In genomic region chr12:46209165-46209564, GRCh38 we compare ENCODE assay signal across 10 cellular contexts. TPM values are rescaled to one million over a fixed set of nuclear protein-coding genes. Genes with fewer than 3 reads are reported as not detected.
A peak's percentile ranks its signal among the peaks of the same experiment; 100 is the strongest.
DNase-seq lines count a peak whose midpoint lies in the region; ATAC-seq and TF ChIP-seq lines count a peak whose summit lies in the region.
"Had no signal": no experiment of that assay in that cellular context is flagged by ENCODE, and none has a peak within 500 bp of the region (broad histone marks: within the 10 kb centered on the region; RNA-seq: fewer than 3 reads in every experiment).

No MANE protein-coding gene starts in this region.

- peaks cover 6% of the 10 kb centered on the region in 2 experiments; a peak in 3 of 4 replicates for H3K4me1 ChIP-seq in SK-N-SH (ENCODE audit: control insufficient read depth in 1 of 2, insufficient read depth in 2 of 2, low read depth in 1 of 2, low read length in 1 of 2)
- peaks cover 57% of the 10 kb centered on the region for H3K4me1 ChIP-seq in effector memory CD4-positive, alpha-beta T cell (ENCODE audit: control insufficient read depth, insufficient read depth, low read length, poor library complexity, severe bottlenecking)
- H3K4me1 ChIP-seq in gastrocnemius medialis, result peaks cover 36 to 51% of the 10 kb centered on the region in 2 donors

- H3K4me3 ChIP-seq in SK-N-SH (ENCODE audit: low read depth in 2 of 2, low read length in 1 of 2), result no peak overlapping the region
- H3K4me3 ChIP-seq in effector memory CD4-positive, alpha-beta T cell (ENCODE audit: insufficient read depth, low read depth, low read length, poor library complexity, severe bottlenecking), result no peak overlapping the region
- no peak overlapping the region for H3K4me3 ChIP-seq in gastrocnemius medialis

- no peaks in the 10 kb centered on the region for H3K9me3 ChIP-seq in SK-N-SH
- no peaks in the 10 kb centered on the region for H3K9me3 ChIP-seq in effector memory CD4-positive, alpha-beta T cell (ENCODE audit: control insufficient read depth, low read length)
- no peaks in the 10 kb centered on the region for H3K9me3 ChIP-seq in gastrocnemius medialis

- no peak for TF ChIP-seq EP300 in SK-N-SH (IDR thresholded peaks at IDR 0.05; ENCODE audit: borderline replicate concordance in 1 of 2, low read depth in 1 of 2, low read length in 1 of 2)

- POLR2A ChIA-PET in SK-N-SH (lab: Yijun Ruan, JAX), result no interaction called here

- no peak overlapping the region for H3K9ac ChIP-seq in SK-N-SH

- H2AFZ ChIP-seq in SK-N-SH (ENCODE audit: low read depth), result no peak overlapping the region

- in situ Hi-C loops in gastrocnemius medialis (cut with MboI; ENCODE audit: low sequenced_read_pairs in 4 of 4), result no loop called here

- H4K20me1 ChIP-seq in SK-N-SH (ENCODE audit: insufficient read depth), result no peaks in the 10 kb centered on the region

- TF ChIP-seq POLR2A in gastrocnemius medialis (IDR thresholded peaks at IDR 0.05), result no peak

- H3K79me2 ChIP-seq in SK-N-SH (ENCODE audit: insufficient read depth), result no peaks in the 10 kb centered on the region

- WGBS in SK-N-SH (ENCODE audit: low lambda C conversion rate), result 93% methylated on average over 4 of the region's 4 CpGs

- H3K4me2 ChIP-seq in SK-N-SH, result no peak overlapping the region

- H3K27ac ChIP-seq in SK-N-SH (ENCODE audit: low read depth in 2 of 2, low read length in 1 of 2) (no peak overlapping the region), gastrocnemius medialis (peak overlapping the region; percentile 45 to 76 (median 69))
- peak overlapping the region; percentile 75 for H3K27ac ChIP-seq in effector memory CD4-positive, alpha-beta T cell (ENCODE audit: insufficient read depth, low read length, poor library complexity, severe bottlenecking)

- ATAC-seq in SK-N-SH treated with all-trans-retinoic acid at 6 μM for 48 hours (peak; percentile 25; the same call in 1 of the 3 replicates), gastrocnemius medialis (no peak), HG03354 (IDR thresholded peaks at IDR 0.05; ENCODE audit: poor library complexity, severe bottlenecking, unreplicated experiment) (no peak)

- no peaks in the 10 kb centered on the region for H3K27me3 ChIP-seq in SK-N-SH (ENCODE audit: insufficient read depth)
- no peaks in the 10 kb centered on the region for H3K27me3 ChIP-seq in effector memory CD4-positive, alpha-beta T cell (replicated peaks; ENCODE audit: control insufficient read depth, insufficient read depth, low read length, poor library complexity, severe bottlenecking)
- H3K27me3 ChIP-seq in gastrocnemius medialis, result no peaks in the 10 kb centered on the region

- intact Hi-C loops in gastrocnemius medialis (cut with DNase I; ENCODE audit: low total_unique reads), result no loop called here

- TF ChIP-seq RAD21 in SK-N-SH (IDR thresholded peaks at IDR 0.05; ENCODE audit: low read length), result no peak

- H3F3A ChIP-seq in SK-N-SH (replicated peaks; ENCODE audit: insufficient read depth), result no peaks in the 10 kb centered on the region

- no peaks in the 10 kb centered on the region for H3K9me2 ChIP-seq in SK-N-SH

- CTCF ChIA-PET in SK-N-SH (lab: Yijun Ruan, JAX), result interaction anchor here (0.9 to 1.0 kb wide), 2 partner anchors 48 to 55 kb away, joined by 3 to 4 read pairs; no protein-coding TSS in a partner anchor

- DNase-seq in SK-N-SH (no peak), NCI-H2196 (lab: John Stamatoyannopoulos, UW; ENCODE audit: unreplicated experiment) (peak; percentile 67), gastrocnemius medialis (no peak), SHP77 treated with DMSO at 0.1 percent for 48 hours (lab: John Stamatoyannopoulos, UW) (no peak), NCI-H2081 (lab: John Stamatoyannopoulos, UW) (no peak)
- DNase-seq in effector memory CD4-positive, alpha-beta T cell, result no peak
- DNase-seq: nephron progenitor cell; NK-92 treated with Interleukin-12 subunit alpha and Interleukin-12 subunit beta, amount 100 ng/mL, for 24 hours had no signal

- TF ChIP-seq CTCF in SK-N-SH (IDR thresholded peaks at IDR 0.05) (no peak), gastrocnemius medialis (IDR thresholded peaks at IDR 0.05 in 4 of 5, conservative IDR thresholded peaks at IDR 0.05 in 1 of 5) (no peak)

- H3K36me3 ChIP-seq in SK-N-SH (replicated peaks in 1 of 2; ENCODE audit: control insufficient read depth in 1 of 2, insufficient read depth in 2 of 2, low read length in 1 of 2) (peaks cover 65 to 78% of the 10 kb centered on the region in 2 experiments), gastrocnemius medialis (peaks cover 0 to 44% of the 10 kb centered on the region in 2 donors)
- H3K36me3 ChIP-seq in effector memory CD4-positive, alpha-beta T cell (ENCODE audit: control insufficient read depth, insufficient read depth, low read length), result peaks cover 53% of the 10 kb centered on the region

TF ChIP-seq in SK-N-SH treated with all-trans-retinoic acid at 6 μM for 48 hours, 23 proteins besides CTCF, POLR2A, EP300 and RAD21:
- no peak for TF ChIP-seq PPARA (CRISPR knock-in tag; IDR thresholded peaks at IDR 0.05; ENCODE audit: borderline replicate concordance)

TF ChIP-seq in SK-N-SH, 30 proteins besides CTCF, POLR2A, EP300 and RAD21:
- TF ChIP-seq CHD2 (IDR thresholded peaks at IDR 0.05; ENCODE audit: low read length, partially characterized antibody) (no peak), JUND (IDR thresholded peaks at IDR 0.05) (no peak), RCOR1 (IDR thresholded peaks at IDR 0.05; ENCODE audit: low read length) (no peak), TEAD4 (IDR thresholded peaks at IDR 0.05; ENCODE audit: borderline replicate concordance, insufficient read depth) (no peak), POLR2AphosphoS5 (IDR thresholded peaks at IDR 0.05; ENCODE audit: low read depth, low read length) (no peak), TCF12 (IDR thresholded peaks at IDR 0.05) (no peak), PBX3 (IDR thresholded peaks at IDR 0.05) (no peak)
- TF ChIP-seq, protein P1, sequence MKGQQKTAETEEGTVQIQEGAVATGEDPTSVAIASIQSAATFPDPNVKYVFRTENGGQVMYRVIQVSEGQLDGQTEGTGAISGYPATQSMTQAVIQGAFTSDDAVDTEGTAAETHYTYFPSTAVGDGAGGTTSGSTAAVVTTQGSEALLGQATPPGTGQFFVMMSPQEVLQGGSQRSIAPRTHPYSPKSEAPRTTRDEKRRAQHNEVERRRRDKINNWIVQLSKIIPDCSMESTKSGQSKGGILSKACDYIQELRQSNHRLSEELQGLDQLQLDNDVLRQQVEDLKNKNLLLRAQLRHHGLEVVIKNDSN (IDR thresholded peaks at IDR 0.05; ENCODE audit: borderline replicate concordance, low read depth), result no peak

RNA-seq across cellular contexts. Expression of gene SLC38A1, which starts 59.7 kb away (rescaled TPM):
- 20.7 and 27.7 TPM in 2 replicates for polyA plus RNA-seq in SK-N-SH (2012; rRNA removed)
- 27.8 and 28.3 TPM in 2 replicates for polyA plus RNA-seq in SK-N-SH (2012; cell fraction: cytosol; rRNA removed)
- 13.0 and 26.5 TPM in 2 replicates for polyA plus RNA-seq in SK-N-SH (2012; cell fraction: nucleus; rRNA removed)
- total RNA-seq in gastrocnemius medialis, result 100 to 1,000 TPM; 237 to 472 (median 339) TPM

Comparison
In these comparisons a context has a peak if more than half of its experiments do, and no peak if none do; other contexts are left out.
1. H3K27ac ChIP-seq: peak in effector memory CD4-positive, alpha-beta T cell (single experiment) and gastrocnemius medialis (4 of 4); none in SK-N-SH (0 of 2).